20 cellular contexts compared by ENCODE assay signal in the genomic region with DNA sequence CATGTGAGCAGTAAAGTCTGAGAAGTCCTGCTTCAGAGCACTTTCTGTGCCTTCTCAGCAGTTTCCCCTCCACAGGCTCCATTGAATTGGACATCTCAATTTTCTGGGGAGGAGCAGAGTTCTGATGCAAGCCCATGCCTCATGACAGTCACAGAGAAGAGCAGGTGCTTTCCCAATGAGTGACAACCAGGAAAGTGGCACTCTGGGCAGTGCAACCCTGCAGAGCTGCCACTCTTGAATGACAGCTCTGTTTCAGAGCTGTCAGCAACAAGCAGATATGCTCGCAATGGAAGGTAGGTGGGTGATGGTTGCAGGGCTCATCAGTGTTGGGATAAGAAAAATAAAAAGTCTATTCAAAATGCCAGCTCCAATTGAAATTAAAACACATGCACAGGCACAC. TPM values are rescaled to one million over a fixed set of nuclear protein-coding genes. Genes with fewer than 3 reads are reported as not detected.
"Had no signal": no experiment of that assay in that cellular context is flagged by ENCODE, and none has a peak within 500 bp of the region (broad histone marks: within the 10 kb centered on the region; RNA-seq: fewer than 3 reads in every experiment).

No MANE protein-coding gene starts in this region.

- H3K4me2 ChIP-seq: KMS-11 had no signal

- H3K9me3 ChIP-seq: SJSA1 had no signal

- H3K27ac ChIP-seq: brain microvascular endothelial cell, cardiac muscle cell, KMS-11, SJSA1 had no signal

- H3K36me3 ChIP-seq: brain microvascular endothelial cell, cardiac muscle cell, SJSA1 had no signal

- H3K9ac ChIP-seq: KMS-11 had no signal

- H3K27me3 ChIP-seq: brain microvascular endothelial cell, SJSA1 had no signal

- FAIRE-seq: HepG2 had no signal

- H3K4me3 ChIP-seq: cardiac muscle cell, SJSA1 had no signal

- H3K4me1 ChIP-seq: SJSA1 had no signal

- DNase-seq: activated CD4-positive, CD25-positive, alpha-beta regulatory T cell treated with anti-CD3 and anti-CD28 coated beads, Interleukin-2, amount 50 U/mL, for 72 hours; activated CD8-positive, alpha-beta memory T cell treated with anti-CD3 and anti-CD28 coated beads, Interleukin-2, amount 50 U/mL, for 4 hours; activated CD8-positive, alpha-beta T cell treated with anti-CD3 and anti-CD28 coated beads for 36 hours; activated effector memory CD4-positive, alpha-beta T cell treated with Interleukin-2 at 50 U/mL for 16 hours; activated naive CD4-positive, alpha-beta T cell; brain microvascular endothelial cell; NCI-H1092; NCI-H187; NCI-H2081; NCI-H2171; NCI-H2227 treated with DMSO at 0.1 percent for 48 hours; NCI-H446 treated with DMSO at 0.1 percent for 48 hours; NCI-H524 treated with DMSO at 0.1 percent for 48 hours; NK-92 treated with Interleukin-12 subunit alpha and Interleukin-12 subunit beta, amount 100 ng/mL, for 24 hours; SW 1271 had no signal

RNA-seq across cellular contexts. Expression of a gene that starts 50.6 kb away (rescaled TPM):
- total RNA-seq: HepG2, SJSA1, WTC11 had no signal
- polyA plus RNA-seq: HepG2 had no signal
